Comparison of ENCODE assay signal across 21 cellular contexts in the genomic region with DNA sequence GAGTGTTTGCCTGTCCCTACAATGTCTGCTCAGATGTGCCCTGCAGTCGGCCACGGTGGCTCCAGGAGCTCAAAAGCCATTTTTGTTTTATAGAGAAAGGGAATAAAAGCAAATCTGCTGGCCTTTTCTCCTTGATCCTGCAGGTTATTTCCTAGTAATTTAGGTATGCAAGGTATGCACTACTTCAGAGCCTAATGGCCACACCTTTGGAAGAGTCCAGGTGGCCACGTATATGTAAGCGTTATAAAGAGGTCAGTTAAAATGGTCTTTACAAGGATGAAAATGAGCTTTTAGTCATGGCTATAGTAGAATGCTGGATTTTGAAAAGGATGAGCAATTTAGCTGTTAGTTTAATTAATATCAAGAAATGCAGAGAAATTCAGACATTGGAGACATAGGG.
DNase-seq lines count a peak whose midpoint lies in the region; ATAC-seq and TF ChIP-seq lines count a peak whose summit lies in the region.
"Had no signal": no experiment of that assay in that cellular context is flagged by ENCODE, and none has a peak within 500 bp of the region (broad histone marks: within the 10 kb centered on the region; RNA-seq: fewer than 3 reads in every experiment).

No MANE protein-coding gene starts in this region.

- H3K27ac ChIP-seq in lower lobe of right lung (no peak overlapping the region), caudate nucleus (ENCODE audit: low read depth, low read length) (no peak overlapping the region)
- H3K27ac ChIP-seq: BLaER1 treated with 17β-estradiol and CSF1 and Interleukin-3, amounts not matched to agents 10 nM and 100 nM; C4-2B had no signal

- H3K4me3 Mint-ChIP-seq in Caco-2 (ENCODE audit: unreplicated experiment): no peak overlapping the region
- H3K4me3 Mint-ChIP-seq: B cell; CD4-positive, alpha-beta T cell; CD8-positive, alpha-beta T cell had no signal

- no peaks in the 10 kb centered on the region for H3K36me3 Mint-ChIP-seq in Caco-2 (ENCODE audit: insufficient read depth, unreplicated experiment)
- H3K36me3 Mint-ChIP-seq: CD8-positive, alpha-beta T cell had no signal

- peak in 1 of 2 experiments; percentile 12 for DNase-seq in Caco-2
- DNase-seq in lower lobe of right lung: no peak
- no peak for DNase-seq in caudate nucleus (lab: John Stamatoyannopoulos, UW)
- no peak for DNase-seq in ACHN
- DNase-seq: 8988T; AML-193; CD4-positive, alpha-beta T cell; CD8-positive, alpha-beta T cell; DMS 273 treated with DMSO at 0.1 percent for 48 hours; DMS153; DMS53; DMS79; DND-41; EL; GDM1 had no signal

- POLR2A ChIA-PET in Caco-2 (lab: Charles Lee): interaction anchor here (0.5 to 0.6 kb wide), 2 partner anchors 151 to 381 kb away, joined by 3 to 4 read pairs; no protein-coding TSS in a partner anchor

- TF ChIP-seq RAD21 in Ishikawa (IDR thresholded peaks at IDR 0.05; ENCODE audit: low read depth): no peak

- peaks cover 14% of the 10 kb centered on the region for H3K4me1 Mint-ChIP-seq in Caco-2 (ENCODE audit: low read depth, unreplicated experiment)
- H3K4me1 Mint-ChIP-seq: B cell had no signal

- no peak for TF ChIP-seq EP300 in Ishikawa (IDR thresholded peaks at IDR 0.05; ENCODE audit: borderline replicate concordance)

- no TSS peak for BruUV-seq in Caco-2 (replicated peaks; lab: Mats Ljungman, UMichigan)

- in situ Hi-C loops in ACHN (cut with HindIII; ENCODE audit: low pct_ligation_motif_present, low pct_unique_long_range_greater_than_20kb, low sequenced_read_pairs): no loop called here

- H3K9me3 ChIP-seq in Caco-2: no peaks in the 10 kb centered on the region
- no peaks in the 10 kb centered on the region for H3K9me3 ChIP-seq in lower lobe of right lung
- H3K9me3 ChIP-seq: BLaER1 treated with 17β-estradiol and CSF1 and Interleukin-3, amounts not matched to agents 10 nM and 100 nM had no signal

- H3K27me3 Mint-ChIP-seq in Caco-2 (ENCODE audit: insufficient read depth, unreplicated experiment): no peaks in the 10 kb centered on the region
- H3K27me3 Mint-ChIP-seq: B cell; CD4-positive, alpha-beta T cell had no signal

- H3K4me1 ChIP-seq in Caco-2 (peaks cover 25% of the 10 kb centered on the region), lower lobe of right lung (no peaks in the 10 kb centered on the region)
- H3K4me1 ChIP-seq: BLaER1 treated with 17β-estradiol and CSF1 and Interleukin-3, amounts not matched to agents 10 nM and 100 nM had no signal

- ATAC-seq in lower lobe of right lung: peak; percentile 55 to 57
- no peak for ATAC-seq in HG03460 (IDR thresholded peaks at IDR 0.05; ENCODE audit: unreplicated experiment)
- ATAC-seq: CD8-positive, alpha-beta T cell; GM12878 had no signal

- H3K27ac Mint-ChIP-seq in Caco-2 (ENCODE audit: unreplicated experiment): peak overlapping the region; percentile 43
- H3K27ac Mint-ChIP-seq: B cell; CD4-positive, alpha-beta T cell; CD8-positive, alpha-beta T cell had no signal

- no peaks in the 10 kb centered on the region for H3K9me3 Mint-ChIP-seq in Caco-2 (ENCODE audit: unreplicated experiment)
- H3K9me3 Mint-ChIP-seq: CD4-positive, alpha-beta T cell; CD8-positive, alpha-beta T cell had no signal

- CTCF ChIA-PET in Caco-2 (lab: Charles Lee): no interaction called here

- H3K4me3 ChIP-seq in Caco-2 (ENCODE audit: low read depth, low read length) (no peak overlapping the region), lower lobe of right lung (no peak overlapping the region)
- H3K4me3 ChIP-seq: BLaER1 treated with 17β-estradiol and CSF1 and Interleukin-3, amounts not matched to agents 10 nM and 100 nM; GM12878 had no signal

- no peaks in the 10 kb centered on the region for H3K36me3 ChIP-seq in Caco-2 (ENCODE audit: control insufficient read depth, insufficient read depth, low read length)
- no peaks in the 10 kb centered on the region for H3K36me3 ChIP-seq in lower lobe of right lung
- H3K36me3 ChIP-seq: BLaER1 treated with 17β-estradiol and CSF1 and Interleukin-3, amounts not matched to agents 10 nM and 100 nM had no signal

- no peak for TF ChIP-seq CTCF in Caco-2 (IDR thresholded peaks at IDR 0.05; ENCODE audit: insufficient read depth in 1 of 2, low read depth in 1 of 2, low read length in 1 of 2, severe bottlenecking in 1 of 2, unreplicated experiment in 1 of 2)
- TF ChIP-seq CTCF in lower lobe of right lung (IDR thresholded peaks at IDR 0.05): no peak

- no peaks in the 10 kb centered on the region for H3K27me3 ChIP-seq in Caco-2 (replicated peaks; ENCODE audit: control insufficient read depth, insufficient read depth, low read length)
- no peaks in the 10 kb centered on the region for H3K27me3 ChIP-seq in lower lobe of right lung (ENCODE audit: low read depth)
- H3K27me3 ChIP-seq: BLaER1 treated with 17β-estradiol and CSF1 and Interleukin-3, amounts not matched to agents 10 nM and 100 nM had no signal

- intact Hi-C loops in Caco-2 (cut with micrococcal nuclease; ENCODE audit: unreplicated experiment): no loop called here
- intact Hi-C loops in lower lobe of right lung (cut with DNase I): no loop called here

TF ChIP-seq in Ishikawa, 13 proteins besides CTCF, POLR2A, EP300 and RAD21:
- TF ChIP-seq, protein P1, sequence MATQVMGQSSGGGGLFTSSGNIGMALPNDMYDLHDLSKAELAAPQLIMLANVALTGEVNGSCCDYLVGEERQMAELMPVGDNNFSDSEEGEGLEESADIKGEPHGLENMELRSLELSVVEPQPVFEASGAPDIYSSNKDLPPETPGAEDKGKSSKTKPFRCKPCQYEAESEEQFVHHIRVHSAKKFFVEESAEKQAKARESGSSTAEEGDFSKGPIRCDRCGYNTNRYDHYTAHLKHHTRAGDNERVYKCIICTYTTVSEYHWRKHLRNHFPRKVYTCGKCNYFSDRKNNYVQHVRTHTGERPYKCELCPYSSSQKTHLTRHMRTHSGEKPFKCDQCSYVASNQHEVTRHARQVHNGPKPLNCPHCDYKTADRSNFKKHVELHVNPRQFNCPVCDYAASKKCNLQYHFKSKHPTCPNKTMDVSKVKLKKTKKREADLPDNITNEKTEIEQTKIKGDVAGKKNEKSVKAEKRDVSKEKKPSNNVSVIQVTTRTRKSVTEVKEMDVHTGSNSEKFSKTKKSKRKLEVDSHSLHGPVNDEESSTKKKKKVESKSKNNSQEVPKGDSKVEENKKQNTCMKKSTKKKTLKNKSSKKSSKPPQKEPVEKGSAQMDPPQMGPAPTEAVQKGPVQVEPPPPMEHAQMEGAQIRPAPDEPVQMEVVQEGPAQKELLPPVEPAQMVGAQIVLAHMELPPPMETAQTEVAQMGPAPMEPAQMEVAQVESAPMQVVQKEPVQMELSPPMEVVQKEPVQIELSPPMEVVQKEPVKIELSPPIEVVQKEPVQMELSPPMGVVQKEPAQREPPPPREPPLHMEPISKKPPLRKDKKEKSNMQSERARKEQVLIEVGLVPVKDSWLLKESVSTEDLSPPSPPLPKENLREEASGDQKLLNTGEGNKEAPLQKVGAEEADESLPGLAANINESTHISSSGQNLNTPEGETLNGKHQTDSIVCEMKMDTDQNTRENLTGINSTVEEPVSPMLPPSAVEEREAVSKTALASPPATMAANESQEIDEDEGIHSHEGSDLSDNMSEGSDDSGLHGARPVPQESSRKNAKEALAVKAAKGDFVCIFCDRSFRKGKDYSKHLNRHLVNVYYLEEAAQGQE (IDR thresholded peaks at IDR 0.05; ENCODE audit: low read depth): no peak
- TF ChIP-seq TEAD4 (IDR thresholded peaks at IDR 0.05): peak; percentile 39; the same call in 1 of the 2 replicates
TF ChIP-seq in Ishikawa: peak in this region for 1.
